ENCODE assay signal across 8 cellular contexts in genomic region chr2:3377612-3378432, GRCh38. TPM values are rescaled to one million over a fixed set of nuclear protein-coding genes. Genes with fewer than 3 reads are reported as not detected.
DNase-seq lines count a peak whose midpoint lies in the region; ATAC-seq and TF ChIP-seq lines count a peak whose summit lies in the region.

Gene EIPR1 (minus strand): TSS chr2:3377818. CDS start chr2:3377689, 129 bp downstream.

- H3F3A ChIP-seq in PC-3 (ENCODE audit: low read length, unreplicated experiment), result no peaks in the 10 kb centered on the region

- intact Hi-C loops in PC-3 (cut with micrococcal nuclease), result loop anchor here (1.0 to 5.0 kb wide), 3 partner anchors 180 to 274 kb away; partner anchors contain the start of genes RNASEH1 and RPS7

- H3K36me3 ChIP-seq in PC-3 (ENCODE audit: low read depth, low read length), result peaks cover 5% of the 10 kb centered on the region

- CTCF ChIA-PET in PC-3 (lab: Charles Lee), result no interaction called here

- peaks cover 8% of the 10 kb centered on the region; the same call in 1 of the 2 replicates for H4K20me1 ChIP-seq in PC-3 (ENCODE audit: low read length)

- peaks cover 26% of the 10 kb centered on the region for H3K4me1 ChIP-seq in PC-3 (ENCODE audit: insufficient read depth, low read length)

- H3K9ac ChIP-seq in PC-3 (ENCODE audit: low read length), result peak within 1 kb of the TSS; percentile 89

- peak within 1 kb of the TSS; percentile 80 for H2AFZ ChIP-seq in PC-3 (ENCODE audit: low read length)

- POLR2A ChIA-PET in PC-3 (lab: Charles Lee; ENCODE audit: unreplicated experiment), result interaction anchor here (0.6 kb wide), 1 partner anchor 8 kb away, joined by 5 read pairs; no protein-coding TSS in a partner anchor

- no peak for TF ChIP-seq EP300 in Ishikawa (IDR thresholded peaks at IDR 0.05; ENCODE audit: borderline replicate concordance)

- no peaks in the 10 kb centered on the region for H3K9me3 ChIP-seq in PC-3 (ENCODE audit: low read length)

- peak within 1 kb of the TSS; percentile 56 for H3K27ac ChIP-seq in PC-3 (ENCODE audit: low read length)
- H3K27ac ChIP-seq in epithelial cell of prostate, result peak within 1 kb of the TSS; percentile 87

- H3K4me3 ChIP-seq in PC-3 (ENCODE audit: low read length), result peak within 1 kb of the TSS; percentile 82

- DNase-seq in DMS114 treated with DMSO at 0.1 percent for 48 hours (lab: John Stamatoyannopoulos, UW; ENCODE audit: unreplicated experiment) (peak; percentile 94), PC-3 (peak; percentile 98), activated T-cell treated with anti-CD3 and anti-CD28 coated beads for 48 hours (ENCODE audit: low read depth) (peak; percentile 92), epithelial cell of prostate (ENCODE audit: low read depth, low spot score) (peak; percentile 92), mucosa of gallbladder (ENCODE audit: low spot score) (peak; percentile 99)
- DNase-seq in stimulated activated CD8-positive, alpha-beta memory T cell treated with anti-CD3 and anti-CD28 coated beads, Interleukin-4, amount 100 ng/mL, for 4 hours (ENCODE audit: low read depth in 2 of 2, low spot score in 1 of 2), result peak; percentile 91 to 93

- BruUV-seq in PC-3 (replicated peaks; lab: Mats Ljungman, UMichigan), result TSS peak; percentile 15

- peak; percentile 80 for ATAC-seq in GM21576 (IDR thresholded peaks at IDR 0.05; ENCODE audit: unreplicated experiment)
- ATAC-seq in PC-3, result peak; percentile 77

- no peak for TF ChIP-seq CTCF in PC-3 (conservative IDR thresholded peaks at IDR 0.05; ENCODE audit: low read depth, low read length)

- H3K9me2 ChIP-seq in PC-3 (replicated peaks; ENCODE audit: low read length), result no peaks in the 10 kb centered on the region

- H3K27me3 ChIP-seq in PC-3 (ENCODE audit: low read length), result no peaks in the 10 kb centered on the region

- no peak for TF ChIP-seq RAD21 in Ishikawa (IDR thresholded peaks at IDR 0.05; ENCODE audit: low read depth)

- H3K79me2 ChIP-seq in PC-3 (ENCODE audit: low read length), result peaks cover 59% of the 10 kb centered on the region

- H3K4me2 ChIP-seq in PC-3 (ENCODE audit: low read length), result peak within 1 kb of the TSS; percentile 97

TF ChIP-seq in Ishikawa, 13 proteins besides CTCF, POLR2A, EP300 and RAD21:
- peak; percentile 30; the same call in 1 of the 2 replicates for TF ChIP-seq NFIC (IDR thresholded peaks at IDR 0.05)
- TF ChIP-seq MAX (IDR thresholded peaks at IDR 0.05), result peak; percentile 80; the same call in 1 of the 2 replicates
- TF ChIP-seq TCF12 (IDR thresholded peaks at IDR 0.05; ENCODE audit: low read depth), result peak; percentile 70
- no peak for TF ChIP-seq CEBPB (IDR thresholded peaks at IDR 0.05)
- peak; percentile 81 for TF ChIP-seq CREB1 (IDR thresholded peaks at IDR 0.05; ENCODE audit: low read depth)
- peak; percentile 54 for TF ChIP-seq YY1 (IDR thresholded peaks at IDR 0.05; ENCODE audit: low read depth)
- peak; percentile 21; the same call in 1 of the 2 replicates for TF ChIP-seq REST (IDR thresholded peaks at IDR 0.05; ENCODE audit: low read depth)
- TF ChIP-seq FOXM1 (IDR thresholded peaks at IDR 0.05; ENCODE audit: borderline replicate concordance, low read depth), result no peak
- 0 out of 2 replicates have a peak, but pooled peaks have one; percentile 14 for TF ChIP-seq EGR1 (IDR thresholded peaks at IDR 0.05)
- no peak for TF ChIP-seq USF1 (IDR thresholded peaks at IDR 0.05)
- no peak for TF ChIP-seq ZBTB7A (IDR thresholded peaks at IDR 0.05; ENCODE audit: low read depth)
- TF ChIP-seq TAF1 (IDR thresholded peaks at IDR 0.05; ENCODE audit: low read depth), result 0 out of 2 replicates have a peak, but pooled peaks have one; percentile 68
- no peak for TF ChIP-seq TEAD4 (IDR thresholded peaks at IDR 0.05)

RNA-seq across cellular contexts. Expression of gene EIPR1, which starts in this region (rescaled TPM):
- total RNA-seq in PC-3 (2014; rRNA removed) (90.1 and 97.4 TPM in 2 replicates), mucosa of gallbladder (23.2 TPM)

Comparison
In these comparisons a context has a peak if more than half of its experiments do, and no peak if none do; other contexts are left out.
1. Peak in every context shown above with its lines: DNase-seq, ATAC-seq, H3K4me3 ChIP-seq and H3K27ac ChIP-seq.